In genomic region chr3:21860657-21861056, GRCh38 we compare ENCODE assay signal across 7 cellular contexts.
"Had no signal": no experiment of that assay in that cellular context is flagged by ENCODE, and none has a peak within 500 bp of the region (broad histone marks: within the 10 kb centered on the region; RNA-seq: fewer than 3 reads in every experiment).

No MANE protein-coding gene starts in this region.

- H3K9ac ChIP-seq: GM23248 had no signal

- H3K27me3 Mint-ChIP-seq: IgD-negative memory B cell had no signal

- DNase-seq: GM23248, GOT3, H7, HFFc6 had no signal

- H2AFZ ChIP-seq: GM23248 had no signal

- H3K4me1 ChIP-seq: HAP-1 had no signal

- H3K4me1 Mint-ChIP-seq: IgD-negative memory B cell had no signal

- H3K4me3 ChIP-seq: GM23248, HAP-1 had no signal

- H3K36me3 Mint-ChIP-seq: IgD-negative memory B cell had no signal

- H3K27ac Mint-ChIP-seq: HFFc6, IgD-negative memory B cell had no signal

- H3K9me3 ChIP-seq: HAP-1 had no signal

- H3K9me3 Mint-ChIP-seq: HFFc6 had no signal

- H3K36me3 ChIP-seq: HAP-1 had no signal

- H3K27ac ChIP-seq: GM23248, HL-60 had no signal

- H3K4me3 Mint-ChIP-seq: HFFc6, IgD-negative memory B cell had no signal
